11 cellular contexts compared by ENCODE assay signal in genomic region chr9:131640438-131641181, GRCh38.
DNase-seq lines count a peak whose midpoint lies in the region; ATAC-seq and TF ChIP-seq lines count a peak whose summit lies in the region.
"Had no signal": no experiment of that assay in that cellular context is flagged by ENCODE, and none has a peak within 500 bp of the region (broad histone marks: within the 10 kb centered on the region; RNA-seq: fewer than 3 reads in every experiment).

No MANE protein-coding gene starts in this region.

- H3K27me3 Mint-ChIP-seq in osteocyte (ENCODE audit: unreplicated experiment) = no peaks in the 10 kb centered on the region

- TF ChIP-seq CTCF in osteocyte (IDR thresholded peaks at IDR 0.05) = no peak

- H3K4me1 Mint-ChIP-seq in osteocyte (ENCODE audit: unreplicated experiment) = peaks cover 69% of the 10 kb centered on the region

- H3K9me3 Mint-ChIP-seq in osteocyte (ENCODE audit: unreplicated experiment) = no peaks in the 10 kb centered on the region
- H3K9me3 Mint-ChIP-seq: neural crest cell had no signal

- peak; percentile 60 for DNase-seq in AG08395 (ENCODE audit: low spot score)
- peak; percentile 52 for DNase-seq in HCEC 1CT
- DNase-seq in cerebellar cortex (ENCODE audit: low spot score) = peak; percentile 43
- DNase-seq in osteocyte (ENCODE audit: extremely low spot score, unreplicated experiment) = no peak
- DNase-seq in central memory CD4-positive, alpha-beta T cell = no peak
- no peak for DNase-seq in midbrain (lab: John Stamatoyannopoulos, UW)
- DNase-seq: NCI-H524 treated with DMSO at 0.1 percent for 48 hours; stimulated activated CD4-positive, alpha-beta T cell treated with anti-CD3 and anti-CD28 coated beads, Interleukin-2, amount 100 ng/mL, for 48 hours had no signal

- H3K36me3 Mint-ChIP-seq in osteocyte (ENCODE audit: unreplicated experiment) = peaks cover 25% of the 10 kb centered on the region

- H3K27ac Mint-ChIP-seq in osteocyte (ENCODE audit: unreplicated experiment) = peak overlapping the region; percentile 97

- no peak overlapping the region for H3K4me3 Mint-ChIP-seq in osteocyte (ENCODE audit: unreplicated experiment)
- H3K4me3 Mint-ChIP-seq: neural crest cell had no signal

- ATAC-seq in HG03460 (IDR thresholded peaks at IDR 0.05; ENCODE audit: unreplicated experiment) (no peak), HG02610 (IDR thresholded peaks at IDR 0.05; ENCODE audit: unreplicated experiment) (no peak)

Comparison
In these comparisons a context has a peak if more than half of its experiments do, and no peak if none do; other contexts are left out.
1. DNase-seq: peak in AG08395 (single experiment), HCEC 1CT (single experiment) and cerebellar cortex (single experiment); none in osteocyte (single experiment), central memory CD4-positive, alpha-beta T cell (single experiment) and midbrain (single experiment).